Comparison of ENCODE assay signal across 35 cellular contexts in the genomic region with DNA sequence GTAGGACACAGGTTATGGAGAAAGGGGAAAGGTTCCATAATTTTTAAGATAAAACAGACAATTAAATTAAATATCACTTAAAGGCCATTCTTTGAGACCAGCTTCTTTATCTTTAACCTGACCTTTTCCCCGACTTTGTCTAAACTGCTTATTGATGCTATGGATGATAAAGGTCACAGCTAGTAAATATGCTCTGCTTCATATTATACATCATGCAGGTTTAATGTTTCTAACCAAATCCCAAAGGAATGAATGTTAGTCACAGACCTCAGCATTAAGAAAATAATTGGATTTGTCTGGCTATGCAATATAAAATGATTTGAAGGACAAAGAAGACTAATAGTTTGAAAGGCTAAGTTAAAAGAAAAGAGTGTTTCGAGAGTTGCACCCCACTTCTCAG.
"Had no signal": no experiment of that assay in that cellular context is flagged by ENCODE, and none has a peak within 500 bp of the region (broad histone marks: within the 10 kb centered on the region; RNA-seq: fewer than 3 reads in every experiment).

No MANE protein-coding gene starts in this region.

- H3K4me1 Mint-ChIP-seq: activated CD4-positive, alpha-beta memory T cell treated with anti-CD3 and anti-CD28 coated beads, Interleukin-2, amount 10 ng/mL, durations not matched to agents 7 days and 5 days; activated CD8-positive, alpha-beta memory T cell treated with anti-CD3 and anti-CD28 coated beads, Interleukin-2, amount 10 ng/mL, durations not matched to agents 7 days and 5 days; activated naive CD8-positive, alpha-beta T cell treated with anti-CD3 and anti-CD28 coated beads for 36 hours; activated T-helper 17 cell treated with anti-CD3 and anti-CD28 coated beads, Interleukin-2, amount 50 U/mL, for 72 hours; central memory CD8-positive, alpha-beta T cell had no signal

- H3K4me3 Mint-ChIP-seq: activated CD4-positive, alpha-beta memory T cell treated with anti-CD3 and anti-CD28 coated beads, Interleukin-2, amount 10 ng/mL, durations not matched to agents 7 days and 5 days; activated CD8-positive, alpha-beta memory T cell treated with anti-CD3 and anti-CD28 coated beads, Interleukin-2, amount 10 ng/mL, durations not matched to agents 7 days and 5 days; activated naive CD8-positive, alpha-beta T cell treated with anti-CD3 and anti-CD28 coated beads for 36 hours; activated T-cell treated with anti-CD3 and anti-CD28 coated beads, Interleukin-2, amount 50 U/mL, for 72 hours; activated T-helper 17 cell treated with anti-CD3 and anti-CD28 coated beads, Interleukin-2, amount 50 U/mL, for 72 hours; central memory CD8-positive, alpha-beta T cell had no signal

- H3K27ac Mint-ChIP-seq: activated CD4-positive, alpha-beta memory T cell treated with anti-CD3 and anti-CD28 coated beads, Interleukin-2, amount 10 ng/mL, durations not matched to agents 7 days and 5 days; activated CD8-positive, alpha-beta memory T cell treated with anti-CD3 and anti-CD28 coated beads, Interleukin-2, amount 10 ng/mL, durations not matched to agents 7 days and 5 days; activated naive CD8-positive, alpha-beta T cell treated with anti-CD3 and anti-CD28 coated beads for 36 hours; activated T-cell treated with anti-CD3 and anti-CD28 coated beads, Interleukin-2, amount 50 U/mL, for 72 hours; activated T-helper 17 cell treated with anti-CD3 and anti-CD28 coated beads, Interleukin-2, amount 50 U/mL, for 72 hours had no signal

- H3K36me3 Mint-ChIP-seq: activated CD8-positive, alpha-beta memory T cell treated with anti-CD3 and anti-CD28 coated beads, Interleukin-2, amount 10 ng/mL, durations not matched to agents 7 days and 5 days; activated naive CD8-positive, alpha-beta T cell treated with anti-CD3 and anti-CD28 coated beads for 36 hours had no signal

- DNase-seq: activated CD4-positive, alpha-beta memory T cell treated with anti-CD3 and anti-CD28 coated beads, Interleukin-2, amount 10 ng/mL, durations not matched to agents 7 days and 5 days; activated CD4-positive, alpha-beta T cell treated with anti-CD3 and anti-CD28 coated beads for 1 hour; activated CD4-positive, alpha-beta T cell treated with anti-CD3 and anti-CD28 coated beads for 48 hours; activated CD4-positive, CD25-positive, alpha-beta regulatory T cell; activated CD8-positive, alpha-beta memory T cell treated with anti-CD3 and anti-CD28 coated beads for 24 hours; activated CD8-positive, alpha-beta memory T cell treated with anti-CD3 and anti-CD28 coated beads, Interleukin-2, amount 10 ng/mL, durations not matched to agents 7 days and 5 days; activated CD8-positive, alpha-beta memory T cell treated with anti-CD3 and anti-CD28 coated beads, Interleukin-2, amount 50 U/mL, for 48 hours; activated effector memory CD4-positive, alpha-beta T cell treated with anti-CD3 and anti-CD28 coated beads, Interleukin-2, amount 50 U/mL, for 16 hours; activated naive CD4-positive, alpha-beta T cell; activated naive CD4-positive, alpha-beta T cell treated with anti-CD3 and anti-CD28 coated beads, Interleukin-2, amount 50 U/mL, for 16 hours; activated naive CD8-positive, alpha-beta T cell treated with anti-CD3 and anti-CD28 coated beads for 36 hours; activated T-cell treated with anti-CD3 and anti-CD28 coated beads, Interleukin-2, amount 50 U/mL, for 72 hours; amniotic stem cell; aorta; Kasumi-1; KG1; MM.1S; MV-4-11; NCI-H1092; NCI-H1436 treated with DMSO at 0.1 percent for 48 hours; NCI-H1694 treated with DMSO at 0.1 percent for 48 hours; NCI-H2029; NCI-H510A; NCI-H526; SHP77; SJCRH30; SW 1271; T-helper 1 cell; T-helper 2 cell; T1000; WERI-Rb-1 had no signal

- H3K4me3 ChIP-seq: cardiac muscle cell, SJCRH30 had no signal

- H3K27me3 Mint-ChIP-seq: activated naive CD8-positive, alpha-beta T cell treated with anti-CD3 and anti-CD28 coated beads for 36 hours; central memory CD8-positive, alpha-beta T cell had no signal

- ATAC-seq: activated CD8-positive, alpha-beta memory T cell treated with anti-CD3 and anti-CD28 coated beads, Interleukin-2, amount 10 ng/mL, durations not matched to agents 7 days and 5 days; activated T-cell treated with anti-CD3 and anti-CD28 coated beads, Interleukin-2, amount 50 U/mL, for 72 hours; activated T-helper 17 cell treated with anti-CD3 and anti-CD28 coated beads, Interleukin-2, amount 50 U/mL, for 72 hours; Panc1 had no signal

- H3K9me3 Mint-ChIP-seq: activated CD4-positive, alpha-beta memory T cell treated with anti-CD3 and anti-CD28 coated beads, Interleukin-2, amount 10 ng/mL, durations not matched to agents 7 days and 5 days; activated naive CD8-positive, alpha-beta T cell treated with anti-CD3 and anti-CD28 coated beads for 36 hours; activated T-cell treated with anti-CD3 and anti-CD28 coated beads, Interleukin-2, amount 50 U/mL, for 72 hours; activated T-helper 17 cell treated with anti-CD3 and anti-CD28 coated beads, Interleukin-2, amount 50 U/mL, for 72 hours; central memory CD8-positive, alpha-beta T cell had no signal
